Comparison of ENCODE assay signal across 16 cellular contexts in the genomic region with DNA sequence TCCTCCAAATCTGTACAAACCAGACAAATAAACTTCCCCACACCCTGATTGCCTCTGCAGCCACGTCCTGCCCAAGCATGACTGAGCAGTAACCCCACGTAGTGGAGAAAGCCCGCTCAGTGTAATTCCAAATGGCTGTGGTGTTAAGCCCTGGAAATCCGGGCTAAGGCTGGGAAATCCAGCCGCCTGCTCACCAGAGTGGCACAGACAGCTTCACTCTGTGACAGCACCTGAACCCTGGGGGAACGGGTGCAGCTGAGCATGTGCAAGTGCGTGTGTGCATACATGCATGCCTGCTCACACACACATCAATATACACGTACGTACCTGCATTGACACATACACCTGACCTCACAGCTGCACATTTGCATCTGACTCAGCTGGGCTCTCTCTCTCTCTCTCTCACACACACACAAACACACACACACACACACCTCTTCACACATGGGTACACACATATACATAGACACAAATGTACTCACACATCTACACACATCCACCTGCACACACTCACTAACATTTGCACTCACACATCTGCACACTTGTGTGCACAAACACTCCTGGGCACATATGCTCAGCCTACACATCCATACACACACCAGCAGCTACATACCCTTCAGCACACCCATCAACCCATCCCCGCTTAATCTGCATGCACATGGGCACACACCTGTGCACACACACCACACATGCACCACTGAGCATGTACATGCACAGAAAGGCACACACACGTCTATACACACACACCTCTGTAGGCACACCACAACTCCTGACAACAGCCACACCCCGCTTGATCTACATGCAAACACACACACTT.
DNase-seq lines count a peak whose midpoint lies in the region; ATAC-seq, FAIRE-seq and TF ChIP-seq lines count a peak whose summit lies in the region.
"Had no signal": no experiment of that assay in that cellular context is flagged by ENCODE, and none has a peak within 500 bp of the region (broad histone marks: within the 10 kb centered on the region; RNA-seq: fewer than 3 reads in every experiment).

No MANE protein-coding gene starts in this region.

- no peak for TF ChIP-seq POLR2A in GM12891 (IDR thresholded peaks at IDR 0.05; ENCODE audit: low read depth, low read length)

- H4K20me1 ChIP-seq in BLaER1: no peaks in the 10 kb centered on the region; the same call in 1 of the 2 replicates
- H4K20me1 ChIP-seq in OCI-LY7 (ENCODE audit: insufficient read depth, low read length): no peaks in the 10 kb centered on the region

- DNase-seq in GM12891 (ENCODE audit: insufficient read length, low spot score) (no peak), OCI-LY7 (ENCODE audit: low spot score) (peak; percentile 78), kidney tubule cell (ENCODE audit: low spot score) (peak; percentile 37), NCI-H2107 (lab: John Stamatoyannopoulos, UW) (no peak), BE2C (no peak)
- DNase-seq: CD4-positive, alpha-beta memory T cell; HCEC 1CT; NCI-H1092 treated with DMSO at 0.1 percent for 48 hours; NCI-H187 treated with DMSO at 0.1 percent for 48 hours; NCI-H2171; SW 1271 had no signal

- H3K36me3 ChIP-seq in BLaER1 (no peaks in the 10 kb centered on the region), OCI-LY7 (ENCODE audit: insufficient read depth, low read length) (no peaks in the 10 kb centered on the region), BE2C (no peaks in the 10 kb centered on the region)
- H3K36me3 ChIP-seq: SJSA1 had no signal

- peak; percentile 87 for FAIRE-seq in GM12891 (lab: Jason Lieb, UNC)

- H3K9me3 ChIP-seq in BLaER1: no peaks in the 10 kb centered on the region
- H3K9me3 ChIP-seq in OCI-LY7 (ENCODE audit: low read length): no peaks in the 10 kb centered on the region
- H3K9me3 ChIP-seq in BE2C: no peaks in the 10 kb centered on the region
- H3K9me3 ChIP-seq: SJSA1 had no signal

- peak overlapping the region; percentile 56 for H2AFZ ChIP-seq in OCI-LY7 (ENCODE audit: low read length)

- TF ChIP-seq CTCF in OCI-LY7 (conservative IDR thresholded peaks at IDR 0.05; ENCODE audit: low read length) (no peak), BE2C (IDR thresholded peaks at IDR 0.05; ENCODE audit: low read depth, low read length) (no peak)

- ATAC-seq in HG03280 (IDR thresholded peaks at IDR 0.05; ENCODE audit: unreplicated experiment) (no peak), GM19023 (IDR thresholded peaks at IDR 0.05; ENCODE audit: unreplicated experiment) (no peak)

- H3K4me3 ChIP-seq in BLaER1 (no peak overlapping the region), OCI-LY7 (ENCODE audit: low read depth, low read length, poor library complexity, severe bottlenecking) (peak overlapping the region; percentile 16), BE2C (ENCODE audit: low read depth, low read length) (no peak overlapping the region)
- H3K4me3 ChIP-seq: SJSA1 had no signal

- H3K27me3 ChIP-seq in BLaER1: no peaks in the 10 kb centered on the region
- no peaks in the 10 kb centered on the region for H3K27me3 ChIP-seq in BE2C
- H3K27me3 ChIP-seq: SJSA1 had no signal

- peaks cover 35% of the 10 kb centered on the region for H3K4me1 ChIP-seq in BLaER1
- peaks cover 38% of the 10 kb centered on the region for H3K4me1 ChIP-seq in OCI-LY7 (ENCODE audit: insufficient read depth, low read length, poor library complexity, severe bottlenecking)
- H3K4me1 ChIP-seq in BE2C: no peaks in the 10 kb centered on the region
- H3K4me1 ChIP-seq: SJSA1 had no signal

- no peaks in the 10 kb centered on the region for H3K9me2 ChIP-seq in OCI-LY7 (ENCODE audit: insufficient read depth, low read length)

- H3K79me2 ChIP-seq in OCI-LY7 (ENCODE audit: insufficient read depth, low read depth, low read length): no peaks in the 10 kb centered on the region

- H3K9ac ChIP-seq in BLaER1: no peak overlapping the region; the same call in 1 of the 2 replicates

- intact Hi-C loops in OCI-LY7 (cut with micrococcal nuclease; ENCODE audit: unreplicated experiment): loop anchor here (5.0 kb wide), 1 partner anchor 319 kb away; a partner anchor contains a TSS

- H3K4me2 ChIP-seq in BLaER1 (peak overlapping the region; percentile 85), OCI-LY7 (ENCODE audit: low read length) (peak overlapping the region; percentile 59)

- POLR2A ChIA-PET in OCI-LY7 (lab: Charles Lee): interaction anchor here (1.0 to 1.5 kb wide), 2 partner anchors 22 to 24 kb away, joined by 3 to 4 read pairs; no protein-coding TSS in a partner anchor

- BruUV-seq in OCI-LY7 (replicated peaks; lab: Mats Ljungman, UMichigan): no TSS peak

- 0 out of 2 replicates have a peak overlapping the region, but pooled peaks have one; percentile 35 for H3K27ac ChIP-seq in BLaER1
- peak overlapping the region; percentile 79 for H3K27ac ChIP-seq in OCI-LY7 (ENCODE audit: low read depth, low read length, poor library complexity, severe bottlenecking)
- H3K27ac ChIP-seq: RWPE1, SJSA1 had no signal

- CTCF ChIA-PET in OCI-LY7 (lab: Charles Lee; ENCODE audit: unreplicated experiment): interaction anchor here (0.6 to 1.2 kb wide), 4 partner anchors 13 to 291 kb away, joined by 3 to 5 read pairs (median 3); no protein-coding TSS in a partner anchor

TF ChIP-seq in GM12891, 5 proteins besides CTCF, POLR2A, EP300 and RAD21:
- TF ChIP-seq PAX5 (IDR thresholded peaks at IDR 0.05; ENCODE audit: insufficient read depth, low read length, severe bottlenecking): no peak
- TF ChIP-seq POU2F2 (IDR thresholded peaks at IDR 0.05; ENCODE audit: low read depth, low read length): no peak
- TF ChIP-seq POLR2AphosphoS5 (IDR thresholded peaks at IDR 0.05; ENCODE audit: low read depth, low read length): no peak
- no peak for TF ChIP-seq SPI1 (IDR thresholded peaks at IDR 0.05; ENCODE audit: low read depth, low read length)
- no peak for TF ChIP-seq TAF1 (IDR thresholded peaks at IDR 0.05; ENCODE audit: low read depth, low read length)

Comparison
In these comparisons a context has a peak if more than half of its experiments do, and no peak if none do; other contexts are left out.
1. DNase-seq: peak in OCI-LY7 (single experiment) and kidney tubule cell (single experiment); none in GM12891 (single experiment), NCI-H2107 (single experiment) and BE2C (single experiment).